8 cellular contexts compared by ENCODE assay signal in genomic region chr11:87036756-87037449, GRCh38. TPM values are rescaled to one million over a fixed set of nuclear protein-coding genes. Genes with fewer than 3 reads are reported as not detected.
DNase-seq lines count a peak whose midpoint lies in the region; ATAC-seq, FAIRE-seq and TF ChIP-seq lines count a peak whose summit lies in the region.

No MANE protein-coding gene starts in this region.

- H3K9me3 ChIP-seq in left ventricle myocardium inferior (replicated peaks) (no peaks in the 10 kb centered on the region), sigmoid colon (no peaks in the 10 kb centered on the region)

- H3K27ac Mint-ChIP-seq in activated T-cell treated with anti-CD3 and anti-CD28 coated beads, Interleukin-2, amount 50 U/mL, for 72 hours: peak overlapping the region; percentile 11
- H3K27ac Mint-ChIP-seq in activated CD4-positive, alpha-beta memory T cell treated with anti-CD3 and anti-CD28 coated beads for 36 hours: peak overlapping the region; percentile 49

- TF ChIP-seq CTCF in left ventricle myocardium inferior (IDR thresholded peaks at IDR 0.05; ENCODE audit: borderline replicate concordance) (no peak), sigmoid colon (IDR thresholded peaks at IDR 0.05) (no peak), D721Med (IDR thresholded peaks at IDR 0.05; ENCODE audit: insufficient read depth, missing control alignments) (no peak)

- DNase-seq in activated T-cell treated with anti-CD3 and anti-CD28 coated beads, Interleukin-2, amount 50 U/mL, for 72 hours: no peak
- DNase-seq in activated T-cell treated with anti-CD3 and anti-CD28 coated beads for 4 hours (no peak), left ventricle myocardium inferior (no peak), sigmoid colon (no peak), D721Med (ENCODE audit: insufficient read length, low spot score) (no peak), germinal center (ENCODE audit: low spot score) (no peak)
- DNase-seq in activated CD4-positive, alpha-beta memory T cell treated with anti-CD3 and anti-CD28 coated beads for 36 hours: no peak

- peak overlapping the region; percentile 91 to 97 for H3K4me3 Mint-ChIP-seq in activated T-cell treated with anti-CD3 and anti-CD28 coated beads, Interleukin-2, amount 50 U/mL, for 72 hours
- H3K4me3 Mint-ChIP-seq in activated CD4-positive, alpha-beta memory T cell treated with anti-CD3 and anti-CD28 coated beads for 36 hours: peak overlapping the region; percentile 91

- peaks cover 49% of the 10 kb centered on the region for H3K4me1 ChIP-seq in left ventricle myocardium inferior
- peaks cover 0 to 36% (median 15%) of the 10 kb centered on the region in 4 donors for H3K4me1 ChIP-seq in sigmoid colon

- WGBS in sigmoid colon, 2 donors: 9 to 34% methylated on average over 10 of the region's 10 CpGs

- TF ChIP-seq EP300 in sigmoid colon (IDR thresholded peaks at IDR 0.05): no peak

- H3K9me3 Mint-ChIP-seq in activated T-cell treated with anti-CD3 and anti-CD28 coated beads, Interleukin-2, amount 50 U/mL, for 72 hours: no peaks in the 10 kb centered on the region
- H3K9me3 Mint-ChIP-seq in activated CD4-positive, alpha-beta memory T cell treated with anti-CD3 and anti-CD28 coated beads for 36 hours: no peaks in the 10 kb centered on the region

- peak in 1 of 2 donors; percentile 2 for ATAC-seq in activated T-cell treated with anti-CD3 and anti-CD28 coated beads, Interleukin-2, amount 50 U/mL, for 72 hours (replicated peaks in 1 of 2)
- ATAC-seq in HG02973 (IDR thresholded peaks at IDR 0.05; ENCODE audit: unreplicated experiment): peak; percentile 2

- peaks cover 0 to 8% of the 10 kb centered on the region in 2 donors for H3K36me3 Mint-ChIP-seq in activated T-cell treated with anti-CD3 and anti-CD28 coated beads, Interleukin-2, amount 50 U/mL, for 72 hours (ENCODE audit: insufficient read depth in 2 of 2)
- no peaks in the 10 kb centered on the region for H3K36me3 Mint-ChIP-seq in activated CD4-positive, alpha-beta memory T cell treated with anti-CD3 and anti-CD28 coated beads for 36 hours

- POLR2A ChIA-PET in activated CD4-positive, alpha-beta memory T cell treated with anti-CD3 and anti-CD28 coated beads for 36 hours (lab: Charles Lee): interaction anchor here (0.6 to 1.5 kb wide), 4 partner anchors 15 to 288 kb away, joined by 3 to 5 read pairs (median 4); no protein-coding TSS in a partner anchor

- no peak for FAIRE-seq in D721Med (lab: Jason Lieb, UNC)

- H3K27me3 ChIP-seq in left ventricle myocardium inferior (ENCODE audit: low read depth) (no peaks in the 10 kb centered on the region), sigmoid colon (no peaks in the 10 kb centered on the region)

- H3K4me3 ChIP-seq in left ventricle myocardium inferior (peak overlapping the region; percentile 79), sigmoid colon (peak overlapping the region; percentile 63 to 85 (median 84))

- peaks cover 45% of the 10 kb centered on the region for H3K4me1 Mint-ChIP-seq in activated T-cell treated with anti-CD3 and anti-CD28 coated beads, Interleukin-2, amount 50 U/mL, for 72 hours (ENCODE audit: low read depth)
- H3K4me1 Mint-ChIP-seq in activated CD4-positive, alpha-beta memory T cell treated with anti-CD3 and anti-CD28 coated beads for 36 hours (ENCODE audit: low read depth): peaks cover 32% of the 10 kb centered on the region

- H3K36me3 ChIP-seq in left ventricle myocardium inferior: no peaks in the 10 kb centered on the region
- H3K36me3 ChIP-seq in sigmoid colon: no peaks in the 10 kb centered on the region

- H3K27me3 Mint-ChIP-seq in activated T-cell treated with anti-CD3 and anti-CD28 coated beads, Interleukin-2, amount 50 U/mL, for 72 hours (ENCODE audit: low read depth): no peaks in the 10 kb centered on the region
- H3K27me3 Mint-ChIP-seq in activated CD4-positive, alpha-beta memory T cell treated with anti-CD3 and anti-CD28 coated beads for 36 hours: no peaks in the 10 kb centered on the region

- intact Hi-C loops in activated CD4-positive, alpha-beta memory T cell treated with anti-CD3 and anti-CD28 coated beads for 36 hours (cut with micrococcal nuclease): loop anchor here (1.0 to 5.0 kb wide), 6 partner anchors 44 to 1300 kb away; partner anchors contain the start of genes CTSC and FZD4
- intact Hi-C loops in left ventricle myocardium inferior (cut with micrococcal nuclease) (no loop called here), sigmoid colon (cut with DNase I) (loop anchor here (2.0 to 5.0 kb wide), 4 partner anchors 40 to 245 kb away; no protein-coding TSS in a partner anchor)

- H3K27ac ChIP-seq in left ventricle myocardium inferior (replicated peaks): peak overlapping the region; percentile 92
- peak overlapping the region; percentile 86 to 89 (median 88) for H3K27ac ChIP-seq in sigmoid colon

- CTCF ChIA-PET in activated CD4-positive, alpha-beta memory T cell treated with anti-CD3 and anti-CD28 coated beads for 36 hours (lab: Charles Lee): interaction anchor here (1.1 kb wide), 1 partner anchor 41 kb away, joined by 3 read pairs; no protein-coding TSS in a partner anchor

- TF ChIP-seq POLR2A in sigmoid colon (IDR thresholded peaks at IDR 0.05): no peak

RNA-seq across cellular contexts. Expression of gene TMEM135, which starts 0.8 kb away (rescaled TPM):
- 10 to 100 TPM; 30.8 to 32.7 TPM for total RNA-seq in activated T-cell treated with anti-CD3 and anti-CD28 coated beads, Interleukin-2, amount 50 U/mL, for 72 hours
- 10 to 100 TPM; 16.7 to 27.5 TPM for total RNA-seq in activated CD4-positive, alpha-beta memory T cell treated with anti-CD3 and anti-CD28 coated beads for 36 hours
- 16.4 TPM for total RNA-seq in left ventricle myocardium inferior
- 10 to 100 TPM; 20.0 to 36.2 (median 28.7) TPM for total RNA-seq in sigmoid colon
- 10 to 100 TPM in 2 of 3 donors, 1 to 10 TPM in 1; 4.8 to 11.3 (median 11.0) TPM for polyA plus RNA-seq in sigmoid colon
